ENCODE assay signal across 8 cellular contexts in the genomic region with DNA sequence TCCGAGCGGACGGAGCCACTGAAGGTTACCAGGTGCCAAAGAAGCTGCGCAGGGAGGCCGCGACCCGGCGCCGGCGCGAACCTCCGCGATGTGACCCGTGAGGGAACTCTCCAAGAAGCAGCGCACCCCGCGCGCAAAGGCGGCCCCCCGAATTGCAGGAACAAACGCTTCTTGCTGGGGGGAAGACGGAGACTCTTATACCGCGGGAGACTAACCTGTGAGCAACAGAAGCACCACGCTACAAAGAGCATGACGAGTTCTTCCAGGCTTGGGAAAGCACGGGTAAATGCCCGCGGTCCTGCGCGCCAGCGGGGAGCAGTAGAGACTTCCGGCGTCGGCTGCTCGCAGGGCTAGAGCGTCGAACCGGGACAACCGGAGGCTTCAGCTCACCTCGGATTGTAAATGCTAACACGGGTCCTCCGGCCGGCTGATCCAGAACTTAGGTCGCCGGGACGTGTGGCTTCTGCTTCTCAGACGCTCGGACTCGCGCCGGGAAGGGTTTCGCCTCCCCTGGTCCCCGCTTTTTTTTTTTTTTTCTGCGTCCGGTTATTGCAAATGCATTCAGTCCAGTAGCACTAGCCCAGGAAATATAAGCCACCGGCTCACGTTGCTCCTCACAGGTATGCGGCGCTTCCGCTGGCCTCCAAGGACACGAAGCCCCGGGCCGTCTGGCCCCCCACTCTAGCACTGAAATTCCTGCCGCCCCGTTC. TPM values are rescaled to one million over a fixed set of nuclear protein-coding genes. Genes with fewer than 3 reads are reported as not detected.
DNase-seq lines count a peak whose midpoint lies in the region; ATAC-seq, FAIRE-seq and TF ChIP-seq lines count a peak whose summit lies in the region.

A gene with protein sequence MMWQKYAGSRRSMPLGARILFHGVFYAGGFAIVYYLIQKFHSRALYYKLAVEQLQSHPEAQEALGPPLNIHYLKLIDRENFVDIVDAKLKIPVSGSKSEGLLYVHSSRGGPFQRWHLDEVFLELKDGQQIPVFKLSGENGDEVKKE (minus strand): TSS at position 310 of the 710 bp plus-strand sequence. CDS start 80,909 bp downstream, outside the sequence.

- FAIRE-seq in small intestine (lab: Jason Lieb, UNC) = no peak

- peaks cover 47% of the 10 kb centered on the region for H3K79me2 ChIP-seq in mammary epithelial cell (ENCODE audit: insufficient read depth, low read length)

- H3K27me3 ChIP-seq in mammary epithelial cell (ENCODE audit: insufficient read depth, low read length) (no peaks in the 10 kb centered on the region), small intestine (ENCODE audit: control insufficient read depth in 2 of 2, insufficient read depth in 2 of 2, low read length in 2 of 2) (no peaks in the 10 kb centered on the region)

- TF ChIP-seq CTCF in WI38 (IDR thresholded peaks at IDR 0.05; ENCODE audit: low read depth, low read length) (no peak), mammary epithelial cell (conservative IDR thresholded peaks at IDR 0.05 in 1 of 2, IDR thresholded peaks at IDR 0.05 in 1 of 2; ENCODE audit: extremely low read depth in 1 of 2, insufficient read depth in 1 of 2, low read depth in 1 of 2, low read length in 2 of 2) (no peak)

- no TSS peak for BruUV-seq in mammary epithelial cell (replicated peaks; lab: Mats Ljungman, UMichigan)

- DNase-seq in AG08396 (ENCODE audit: low spot score) (peak; percentile 87), NCI-H2227 (lab: John Stamatoyannopoulos, UW; ENCODE audit: unreplicated experiment) (peak; percentile 93), mammary epithelial cell (peak; percentile 92), iPS-NIHi11 (ENCODE audit: low spot score) (peak; percentile 86), small intestine (peak; percentile 90)

- H4K20me1 ChIP-seq in mammary epithelial cell (ENCODE audit: insufficient read depth, low read length) = no peaks in the 10 kb centered on the region

- H3K4me2 ChIP-seq in mammary epithelial cell (ENCODE audit: insufficient read depth, low read depth, low read length) = peak within 1 kb of the TSS; percentile 78

- intact Hi-C loops in mammary epithelial cell (cut with micrococcal nuclease) = loop anchor here (1.0 to 5.0 kb wide), 4 partner anchors 33 to 223 kb away; no protein-coding TSS in a partner anchor

- CTCF ChIA-PET in mammary epithelial cell (lab: Charles Lee; ENCODE audit: low non-redundant PET) = interaction anchor here (0.5 kb wide), 1 partner anchor 289 kb away, joined by 3 read pairs; no protein-coding TSS in a partner anchor

- ATAC-seq in GM18907 (IDR thresholded peaks at IDR 0.05; ENCODE audit: unreplicated experiment) = peak; percentile 90
- peak; percentile 76 for ATAC-seq in HG03139 (IDR thresholded peaks at IDR 0.05; ENCODE audit: unreplicated experiment)

- H3K36me3 ChIP-seq in mammary epithelial cell (ENCODE audit: insufficient read depth, low read length) (no peaks in the 10 kb centered on the region), small intestine (ENCODE audit: control insufficient read depth in 2 of 2, insufficient read depth in 2 of 2, low read length in 2 of 2) (no peaks in the 10 kb centered on the region)

- peaks cover 6% of the 10 kb centered on the region for H3K4me1 ChIP-seq in mammary epithelial cell (ENCODE audit: insufficient read depth, low read length)
- peaks cover 0 to 3% of the 10 kb centered on the region in 2 donors for H3K4me1 ChIP-seq in small intestine (ENCODE audit: control insufficient read depth in 2 of 2, insufficient read depth in 1 of 2, low read depth in 1 of 2, low read length in 1 of 2)

- peak within 1 kb of the TSS; percentile 88 for H3K9ac ChIP-seq in mammary epithelial cell (ENCODE audit: insufficient read depth, low read length)

- peak within 1 kb of the TSS; percentile 72 for H3K27ac ChIP-seq in mammary epithelial cell (ENCODE audit: insufficient read depth, low read depth, low read length)
- peak within 1 kb of the TSS; percentile 79 to 93 for H3K27ac ChIP-seq in small intestine (ENCODE audit: low read depth in 1 of 2, low read length in 1 of 2)

- in situ Hi-C loops in mammary epithelial cell (cut with MboI; ENCODE audit: low sequenced_read_pairs in 2 of 2) = loop anchor here in 1 of 2 donors (10.0 kb wide), 1 partner anchor 105 kb away; no protein-coding TSS in a partner anchor

- peak within 1 kb of the TSS; percentile 99 for H2AFZ ChIP-seq in mammary epithelial cell (ENCODE audit: low read depth, low read length)

- under 1% methylated on average over 27 of the region's 66 CpGs for WGBS in mammary epithelial cell (ENCODE audit: low coverage, missing lambda C conversion rate)
- WGBS in small intestine, 3 donors = 0 to 1% (median 0%) methylated on average over 62 to 66 of the region's 66 CpGs

- dilution Hi-C loops in mammary epithelial cell (cut with HindIII; ENCODE audit: low sequenced_read_pairs) = no loop called here

- H3K4me3 ChIP-seq in WI38 (ENCODE audit: low read depth, low read length) = peak within 1 kb of the TSS; percentile 91
- peak within 1 kb of the TSS; percentile 68 to 93 (median 87) for H3K4me3 ChIP-seq in mammary epithelial cell (replicated peaks in 1 of 3; ENCODE audit: insufficient read depth in 1 of 3, low read depth in 2 of 3, low read length in 3 of 3)
- peak within 1 kb of the TSS; percentile 67 to 97 for H3K4me3 ChIP-seq in small intestine (ENCODE audit: low read depth in 1 of 2, low read length in 2 of 2)

- H3K9me3 ChIP-seq in mammary epithelial cell (replicated peaks; ENCODE audit: insufficient read depth, low read length) (no peaks in the 10 kb centered on the region), small intestine (ENCODE audit: control insufficient read depth, low read depth) (no peaks in the 10 kb centered on the region)

RNA-seq across cellular contexts. Expression of the gene that starts here (rescaled TPM):
- total RNA-seq in mammary epithelial cell = 10 to 100 TPM; 34.8 to 51.6 TPM
- polyA plus RNA-seq in mammary epithelial cell = 25.9 TPM
- 16.5 TPM for polyA minus RNA-seq in mammary epithelial cell
- 10 to 100 TPM; 30.5 to 35.1 (median 30.6) TPM for polyA plus RNA-seq in small intestine

Comparison
In these comparisons a context has a peak if more than half of its experiments do, and no peak if none do; other contexts are left out.
1. Peak in every context shown above with its lines: DNase-seq, ATAC-seq, H3K4me3 ChIP-seq and H3K27ac ChIP-seq.